Comparison of ENCODE assay signal across 18 cellular contexts in the genomic region with DNA sequence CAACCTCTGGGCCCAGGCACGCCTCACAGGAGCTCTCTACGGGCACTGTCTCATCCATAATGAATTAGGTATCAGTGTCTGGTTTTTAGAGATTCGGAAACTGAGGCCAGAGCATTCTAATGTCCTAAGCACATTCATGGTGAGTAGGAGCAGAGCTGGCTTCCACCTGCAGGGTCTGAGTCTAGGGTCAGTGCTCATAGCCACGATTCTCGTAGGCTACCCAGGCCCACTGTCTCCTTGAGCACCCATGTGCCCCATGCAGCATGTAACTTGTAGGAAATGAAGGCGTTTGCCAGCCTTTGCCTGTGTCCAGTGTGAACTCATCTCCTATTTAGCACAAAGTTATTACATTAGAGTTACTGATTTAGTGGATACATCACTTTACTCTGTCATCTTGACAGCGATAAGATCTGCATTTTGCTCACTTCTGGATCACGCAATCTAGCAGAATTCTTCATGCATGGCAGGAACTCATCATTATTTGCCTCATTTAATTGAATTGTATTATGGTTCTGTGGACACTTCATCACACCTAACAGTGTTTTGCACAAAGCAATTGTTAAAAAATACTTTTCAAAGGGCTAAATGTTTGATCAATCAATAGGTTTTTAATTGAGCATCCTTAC.
"Had no signal": no experiment of that assay in that cellular context is flagged by ENCODE, and none has a peak within 500 bp of the region (broad histone marks: within the 10 kb centered on the region; RNA-seq: fewer than 3 reads in every experiment).

No MANE protein-coding gene starts in this region.

- H3K4me1 Mint-ChIP-seq: immature natural killer cell; naive thymus-derived CD4-positive, alpha-beta T cell; stimulated activated effector memory CD8-positive, alpha-beta T cell treated with anti-CD3 and anti-CD28 coated beads, Interleukin-12 subunit alpha, Interleukin-12 subunit beta, amount 100 ng/mL, for 72 hours had no signal

- H3K4me3 ChIP-seq: coronary artery, lung, ovary, suprapubic skin, thyroid gland had no signal

- H3K27me3 ChIP-seq: ovary, suprapubic skin, thyroid gland had no signal

- H3K9me3 ChIP-seq: ovary, thyroid gland had no signal

- H3K4me1 ChIP-seq: thyroid gland had no signal

- DNase-seq: effector CD4-positive, alpha-beta T cell; endodermal cell; glutamatergic neuron; immature natural killer cell; left ventricle myocardium superior; mesendoderm; naive thymus-derived CD4-positive, alpha-beta T cell; ovary; right cardiac atrium; stimulated activated CD4-positive, alpha-beta T cell treated with anti-CD3 and anti-CD28 coated beads, Interleukin-4, amount 100 ng/mL, for 1 hour; stimulated activated CD8-positive, alpha-beta memory T cell treated with anti-CD3 and anti-CD28 coated beads, Interleukin-4, amount 100 ng/mL, for 48 hours; stimulated activated naive CD8-positive, alpha-beta T cell treated with anti-CD3 and anti-CD28 coated beads, Interleukin-15, Interleukin-2, amounts not matched to agents 100 U/mL and 50 U/mL, for 24 hours; thyroid gland had no signal

- H3K4me3 Mint-ChIP-seq: endodermal cell; immature natural killer cell; naive thymus-derived CD4-positive, alpha-beta T cell; stimulated activated effector memory CD8-positive, alpha-beta T cell treated with anti-CD3 and anti-CD28 coated beads, Interleukin-12 subunit alpha, Interleukin-12 subunit beta, amount 100 ng/mL, for 72 hours had no signal

- H3K27ac Mint-ChIP-seq: endodermal cell; immature natural killer cell; naive thymus-derived CD4-positive, alpha-beta T cell had no signal

- H3K36me3 ChIP-seq: ovary, suprapubic skin, thyroid gland had no signal

- H3K36me3 Mint-ChIP-seq: immature natural killer cell; naive thymus-derived CD4-positive, alpha-beta T cell; stimulated activated effector memory CD8-positive, alpha-beta T cell treated with anti-CD3 and anti-CD28 coated beads, Interleukin-12 subunit alpha, Interleukin-12 subunit beta, amount 100 ng/mL, for 72 hours; type B pancreatic cell had no signal

- H3K27ac ChIP-seq: coronary artery, ovary, suprapubic skin, thyroid gland had no signal

- ATAC-seq: left ventricle myocardium superior; naive thymus-derived CD4-positive, alpha-beta T cell; right cardiac atrium; stimulated activated naive CD8-positive, alpha-beta T cell treated with anti-CD3 and anti-CD28 coated beads, Interleukin-15, Interleukin-2, amounts not matched to agents 100 U/mL and 50 U/mL, for 24 hours had no signal
